ENCODE assay signal across 8 cellular contexts in genomic region chr1:26541431-26541815, GRCh38. TPM values are rescaled to one million over a fixed set of nuclear protein-coding genes. Genes with fewer than 3 reads are reported as not detected.
DNase-seq lines count a peak whose midpoint lies in the region; ATAC-seq and TF ChIP-seq lines count a peak whose summit lies in the region.

No MANE protein-coding gene starts in this region.

- CTCF ChIA-PET in mammary epithelial cell (lab: Charles Lee; ENCODE audit: low non-redundant PET) = interaction anchor here (0.6 kb wide), 1 partner anchor 22 kb away, joined by 4 read pairs; no protein-coding TSS in a partner anchor

- peak overlapping the region; percentile 47 for H3K14ac ChIP-seq in neuronal stem cell (ENCODE audit: low read length)

- H3K79me2 ChIP-seq in DND-41 (ENCODE audit: insufficient read depth, low read length) (peaks cover 7% of the 10 kb centered on the region), mammary epithelial cell (ENCODE audit: insufficient read depth, low read length) (peaks cover 89% of the 10 kb centered on the region)

- H2AFZ ChIP-seq in DND-41 (ENCODE audit: low read depth, low read length) (0 out of 2 replicates have a peak overlapping the region, but pooled peaks have one; percentile 20), mammary epithelial cell (ENCODE audit: low read depth, low read length) (no peak overlapping the region), neuronal stem cell (ENCODE audit: low read length) (peak overlapping the region; percentile 85)

- no peaks in the 10 kb centered on the region for H4K20me1 ChIP-seq in DND-41 (ENCODE audit: insufficient read depth, low read length)
- no peaks in the 10 kb centered on the region for H4K20me1 ChIP-seq in mammary epithelial cell (ENCODE audit: insufficient read depth, low read length)

- H3K4me2 ChIP-seq in DND-41 (ENCODE audit: insufficient read depth, low read length) (0 out of 2 replicates have a peak overlapping the region, but pooled peaks have one; percentile 6), mammary epithelial cell (ENCODE audit: insufficient read depth, low read depth, low read length) (peak overlapping the region; percentile 45), neuronal stem cell (ENCODE audit: insufficient read depth, low read length, poor library complexity, severe bottlenecking) (no peak overlapping the region)

- H4K8ac ChIP-seq in neuronal stem cell (ENCODE audit: low read depth, low read length) = no peak overlapping the region

- H4K91ac ChIP-seq in neuronal stem cell (ENCODE audit: low read depth, low read length, poor library complexity) = no peak overlapping the region

- no peak for TF ChIP-seq CTCF in DND-41 (IDR thresholded peaks at IDR 0.05; ENCODE audit: borderline replicate concordance, extremely low read depth, low read length, poor library complexity, severe bottlenecking)
- no peak for TF ChIP-seq CTCF in mammary epithelial cell (conservative IDR thresholded peaks at IDR 0.05 in 1 of 2, IDR thresholded peaks at IDR 0.05 in 1 of 2; ENCODE audit: extremely low read depth in 1 of 2, insufficient read depth in 1 of 2, low read depth in 1 of 2, low read length in 2 of 2)

- peak overlapping the region; percentile 22 for H3K9ac ChIP-seq in DND-41 (ENCODE audit: low read depth, low read length)
- no peak overlapping the region for H3K9ac ChIP-seq in mammary epithelial cell (ENCODE audit: insufficient read depth, low read length)
- peak overlapping the region; percentile 55 for H3K9ac ChIP-seq in neuronal stem cell (ENCODE audit: low read depth, low read length, poor library complexity)

- dilution Hi-C loops in mammary epithelial cell (cut with HindIII; ENCODE audit: low sequenced_read_pairs) = no loop called here

- no peak overlapping the region for H3K4ac ChIP-seq in neuronal stem cell (ENCODE audit: low read length)

- peak; percentile 1; the same call in 2 of the 3 replicates for ATAC-seq in DND-41 (ENCODE audit: insufficient read depth, low read depth)
- ATAC-seq in GM18909 (IDR thresholded peaks at IDR 0.05; ENCODE audit: poor library complexity, unreplicated experiment) = no peak

- no peak overlapping the region for H2BK12ac ChIP-seq in neuronal stem cell (ENCODE audit: low read length)

- H3K18ac ChIP-seq in neuronal stem cell (ENCODE audit: low read length) = peak overlapping the region; percentile 82

- peaks cover 2% of the 10 kb centered on the region for H3K79me1 ChIP-seq in neuronal stem cell (ENCODE audit: low read depth, low read length)

- no peak overlapping the region for H2AK5ac ChIP-seq in neuronal stem cell (ENCODE audit: low read depth, low read length)

- H3K4me1 ChIP-seq in DND-41 (ENCODE audit: insufficient read depth, low read length) = peaks cover 36% of the 10 kb centered on the region
- H3K4me1 ChIP-seq in mammary epithelial cell (ENCODE audit: insufficient read depth, low read length) = peaks cover 55% of the 10 kb centered on the region
- peaks cover 9 to 14% of the 10 kb centered on the region in 2 donors for H3K4me1 ChIP-seq in neuronal stem cell (ENCODE audit: control insufficient read depth in 2 of 2, insufficient read depth in 1 of 2, low read depth in 1 of 2, low read length in 2 of 2)

- 94% methylated on average over 6 of the region's 7 CpGs for WGBS in mammary epithelial cell (ENCODE audit: low coverage, missing lambda C conversion rate)
- WGBS in neuronal stem cell (ENCODE audit: extremely low coverage in 2 of 2, insufficient read length in 2 of 2, insufficient replicate concordance in 1 of 2), 2 donors = no CpG with 5 or more reads among the region's 7 CpGs

- H3K9me3 ChIP-seq in DND-41 (ENCODE audit: insufficient read depth, low read length, severe bottlenecking) = no peaks in the 10 kb centered on the region
- H3K9me3 ChIP-seq in mammary epithelial cell (replicated peaks; ENCODE audit: insufficient read depth, low read length) = no peaks in the 10 kb centered on the region
- H3K9me3 ChIP-seq in neuronal stem cell (replicated peaks in 1 of 2; ENCODE audit: control insufficient read depth in 2 of 2, insufficient read depth in 1 of 2, low read depth in 1 of 2, low read length in 2 of 2) = no peaks in the 10 kb centered on the region

- peaks cover 3% of the 10 kb centered on the region; the same call in 1 of the 2 replicates for H3K36me3 ChIP-seq in DND-41 (ENCODE audit: insufficient read depth, low read length)
- H3K36me3 ChIP-seq in mammary epithelial cell (ENCODE audit: insufficient read depth, low read length) = peaks cover 19% of the 10 kb centered on the region
- H3K36me3 ChIP-seq in neuronal stem cell (replicated peaks in 1 of 2; ENCODE audit: control insufficient read depth in 2 of 2, insufficient read depth in 2 of 2, low read length in 2 of 2) = peaks cover 0 to 3% of the 10 kb centered on the region in 2 donors

- no TSS peak for BruUV-seq in mammary epithelial cell (replicated peaks; lab: Mats Ljungman, UMichigan)

- intact Hi-C loops in mammary epithelial cell (cut with micrococcal nuclease) = no loop called here

- H3K4me3 ChIP-seq in DND-41 (ENCODE audit: low read depth in 1 of 2, low read length in 2 of 2) (no peak overlapping the region), mammary epithelial cell (replicated peaks in 1 of 3; ENCODE audit: insufficient read depth in 1 of 3, low read depth in 2 of 3, low read length in 3 of 3) (no peak overlapping the region), neuronal stem cell (ENCODE audit: low read length in 2 of 2) (no peak overlapping the region)
- peak overlapping the region; percentile 32 for H3K4me3 ChIP-seq in Jurkat, Clone E6-1 (ENCODE audit: low read length)

- no peak for DNase-seq in DND-41
- DNase-seq in Jurkat, Clone E6-1 (ENCODE audit: low read depth, low spot score) = no peak
- DNase-seq in mammary epithelial cell = no peak
- no peak for DNase-seq in neuronal stem cell (ENCODE audit: low spot score)
- no peak for DNase-seq in kidney glomerular epithelial cell (lab: John Stamatoyannopoulos, UW)
- DNase-seq in occipital lobe (lab: John Stamatoyannopoulos, UW) = no peak
- DNase-seq in SW480 (ENCODE audit: low spot score) = no peak

- in situ Hi-C loops in mammary epithelial cell (cut with MboI; ENCODE audit: low sequenced_read_pairs in 2 of 2) = no loop called here

- H3K27ac ChIP-seq in DND-41 (ENCODE audit: low read length) (peak overlapping the region; percentile 74), mammary epithelial cell (ENCODE audit: insufficient read depth, low read depth, low read length) (peak overlapping the region; percentile 49), neuronal stem cell (replicated peaks; ENCODE audit: low read length) (no peak overlapping the region)

- peak overlapping the region; percentile 13 for H2BK15ac ChIP-seq in neuronal stem cell (ENCODE audit: low read length)

- H2BK5ac ChIP-seq in neuronal stem cell (ENCODE audit: low read length) = no peak overlapping the region

- H3K23ac ChIP-seq in neuronal stem cell (ENCODE audit: low read depth, low read length, poor library complexity) = peak overlapping the region; percentile 61

- H2BK120ac ChIP-seq in neuronal stem cell (ENCODE audit: low read depth, low read length) = no peak overlapping the region

- H3K27me3 ChIP-seq in DND-41 (ENCODE audit: insufficient read depth, low read length, poor library complexity) = no peaks in the 10 kb centered on the region
- no peaks in the 10 kb centered on the region for H3K27me3 ChIP-seq in mammary epithelial cell (ENCODE audit: insufficient read depth, low read length)
- H3K27me3 ChIP-seq in neuronal stem cell (ENCODE audit: control insufficient read depth in 3 of 3, insufficient read depth in 3 of 3, low read depth in 1 of 3, low read length in 3 of 3) = no peaks in the 10 kb centered on the region

RNA-seq across cellular contexts. Expression of gene RPS6KA1, which starts 11.9 kb away (rescaled TPM):
- 47.3 TPM for polyA plus RNA-seq in Jurkat, Clone E6-1 (2012; ENCODE audit: insufficient read depth, insufficient read length)
- 100 to 1,000 TPM; 107 to 142 TPM for total RNA-seq in mammary epithelial cell
- 103 TPM for polyA plus RNA-seq in mammary epithelial cell
- 229 TPM for polyA minus RNA-seq in mammary epithelial cell
- polyA plus RNA-seq in neuronal stem cell (2013, experiment 1 of 2) = 22.7 TPM
- polyA plus RNA-seq in neuronal stem cell (2013, experiment 2 of 2) = 22.0 TPM
- 4.2 TPM for total RNA-seq in occipital lobe

Comparison
In these comparisons a context has a peak if more than half of its experiments do, and no peak if none do; other contexts are left out.
1. RNA of gene RPS6KA1, which starts 11.9 kb away (total RNA-seq): 107 to 142 TPM in mammary epithelial cell; 4.2 TPM in occipital lobe (single experiment); every median in the first group is over 10 times any median in the second.